In genomic region chr6:15322781-15323536, GRCh38 we compare ENCODE assay signal across 8 cellular contexts.
DNase-seq lines count a peak whose midpoint lies in the region; ATAC-seq and TF ChIP-seq lines count a peak whose summit lies in the region.
"Had no signal": no experiment of that assay in that cellular context is flagged by ENCODE, and none has a peak within 500 bp of the region (broad histone marks: within the 10 kb centered on the region; RNA-seq: fewer than 3 reads in every experiment).

No MANE protein-coding gene starts in this region.

- peak; percentile 38 for DNase-seq in GM03348 (ENCODE audit: low spot score)
- peak; percentile 78 for DNase-seq in RWPE1 (ENCODE audit: low spot score)
- no peak for DNase-seq in esophagus squamous epithelium (lab: John Stamatoyannopoulos, UW)
- peak; percentile 63 for DNase-seq in renal cortical epithelial cell (ENCODE audit: low read depth)
- no peak for DNase-seq in CD8-positive, alpha-beta memory T cell
- DNase-seq: activated CD4-positive, CD25-positive, alpha-beta regulatory T cell had no signal

- TF ChIP-seq CTCF in RWPE1 (conservative IDR thresholded peaks at IDR 0.05; ENCODE audit: low read depth), result no peak
- TF ChIP-seq CTCF in esophagus squamous epithelium (IDR thresholded peaks at IDR 0.05), result peak in 1 of 6 experiments; percentile 8

- no peaks in the 10 kb centered on the region for H3K27me3 ChIP-seq in esophagus squamous epithelium
- no peaks in the 10 kb centered on the region for H3K27me3 ChIP-seq in CD8-positive, alpha-beta memory T cell (ENCODE audit: insufficient read depth, low read length, poor library complexity, severe bottlenecking)

- ATAC-seq in HG02798 (IDR thresholded peaks at IDR 0.05; ENCODE audit: poor library complexity, unreplicated experiment) (no peak), HG03460 (IDR thresholded peaks at IDR 0.05; ENCODE audit: unreplicated experiment) (no peak)

- H3K36me3 ChIP-seq in esophagus squamous epithelium, result no peaks in the 10 kb centered on the region
- H3K36me3 ChIP-seq in CD8-positive, alpha-beta memory T cell (ENCODE audit: insufficient read depth, low read length), result no peaks in the 10 kb centered on the region

- no peak overlapping the region for H3K4me3 Mint-ChIP-seq in CD8-positive, alpha-beta memory T cell

- no peaks in the 10 kb centered on the region for H3K9me3 Mint-ChIP-seq in CD8-positive, alpha-beta memory T cell

- peaks cover 0 to 8% (median 0%) of the 10 kb centered on the region in 3 donors for H3K36me3 Mint-ChIP-seq in CD8-positive, alpha-beta memory T cell

- peak overlapping the region; percentile 80 for H3K27ac ChIP-seq in RWPE1
- peak overlapping the region; percentile 47 to 85 (median 81) for H3K27ac ChIP-seq in esophagus squamous epithelium
- H3K27ac ChIP-seq in CD8-positive, alpha-beta memory T cell (ENCODE audit: low read depth, low read length), result no peak overlapping the region

- peaks cover 72 to 90% (median 87%) of the 10 kb centered on the region in 3 donors for H3K4me1 Mint-ChIP-seq in CD8-positive, alpha-beta memory T cell

- POLR2A ChIA-PET in RWPE1 (lab: Yijun Ruan, JAX; ENCODE audit: low non-redundant PET), result no interaction called here
- POLR2A ChIA-PET in CD8-positive, alpha-beta memory T cell (lab: Charles Lee), result no interaction called here

- no peaks in the 10 kb centered on the region for H3K9me3 ChIP-seq in esophagus squamous epithelium
- no peaks in the 10 kb centered on the region for H3K9me3 ChIP-seq in CD8-positive, alpha-beta memory T cell (ENCODE audit: low read length)

- 34 to 48% methylated on average over 5 of the region's 5 CpGs for WGBS in esophagus squamous epithelium, 2 donors

- intact Hi-C loops in esophagus squamous epithelium (cut with DNase I), result no loop called here

- CTCF ChIA-PET in RWPE1 (lab: Yijun Ruan, JAX), result interaction anchor here (0.6 kb wide), 2 partner anchors 12 to 75 kb away, joined by 3 read pairs; no protein-coding TSS in a partner anchor
- CTCF ChIA-PET in CD8-positive, alpha-beta memory T cell (lab: Charles Lee), result no interaction called here

- H3K4me3 ChIP-seq in esophagus squamous epithelium, result no peak overlapping the region
- H3K4me3 ChIP-seq in CD8-positive, alpha-beta memory T cell (ENCODE audit: low read length), result no peak overlapping the region

- no peaks in the 10 kb centered on the region for H3K27me3 Mint-ChIP-seq in CD8-positive, alpha-beta memory T cell

- no peak for TF ChIP-seq POLR2A in esophagus squamous epithelium (IDR thresholded peaks at IDR 0.05)

- peaks cover 15 to 79% (median 19%) of the 10 kb centered on the region in 3 donors for H3K4me1 ChIP-seq in esophagus squamous epithelium
- peaks cover 30% of the 10 kb centered on the region for H3K4me1 ChIP-seq in CD8-positive, alpha-beta memory T cell (ENCODE audit: insufficient read depth, low read length)

- peak overlapping the region in 4 of 8 donors; percentile 4 to 62 (median 43) for H3K27ac Mint-ChIP-seq in CD8-positive, alpha-beta memory T cell

Comparison
In these comparisons a context has a peak if more than half of its experiments do, and no peak if none do; other contexts are left out.
1. DNase-seq: peak in GM03348 (single experiment), RWPE1 (single experiment) and renal cortical epithelial cell (single experiment); none in esophagus squamous epithelium (single experiment) and CD8-positive, alpha-beta memory T cell (0 of 5).